ENCODE assay signal across 8 cellular contexts in the genomic region with DNA sequence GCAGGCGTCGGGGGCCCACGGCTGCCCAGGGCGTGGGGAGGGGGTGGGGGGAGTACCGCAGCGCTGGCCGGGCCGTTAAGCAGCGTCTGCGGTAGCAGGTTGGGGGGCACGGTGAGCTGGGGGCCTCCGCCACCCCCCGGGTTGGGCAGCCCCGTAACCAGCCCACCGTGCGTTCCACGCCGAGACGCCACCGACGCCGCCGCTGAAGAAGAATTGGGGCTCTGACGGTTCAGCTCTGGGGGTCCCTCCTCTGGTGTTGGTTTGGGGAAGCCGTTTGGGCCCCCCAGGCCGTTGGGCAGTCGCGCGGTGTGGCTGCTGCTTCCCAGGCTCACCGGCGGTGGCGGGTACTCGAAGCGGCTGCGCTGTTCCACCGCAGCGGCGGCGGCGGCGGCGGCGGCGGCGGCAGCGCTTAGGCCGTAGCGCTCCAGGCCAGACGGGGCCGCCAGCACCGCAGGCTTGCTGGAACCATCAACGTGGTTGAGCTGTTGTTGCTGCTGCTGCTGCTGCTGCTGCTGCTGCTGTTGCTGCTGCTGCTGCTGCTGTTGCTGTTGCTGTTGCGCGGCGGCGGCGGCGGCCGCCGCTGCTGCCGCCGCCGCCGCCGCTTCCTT. TPM values are rescaled to one million over a fixed set of nuclear protein-coding genes. Genes with fewer than 3 reads are reported as not detected.
DNase-seq lines count a peak whose midpoint lies in the region; ATAC-seq, FAIRE-seq and TF ChIP-seq lines count a peak whose summit lies in the region.

No MANE protein-coding gene starts in this region.

- no peak overlapping the region for H2AFZ ChIP-seq in K562 (ENCODE audit: low read depth, low read length)

- intact Hi-C loops in K562 (cut with micrococcal nuclease): loop anchor here (5.0 to 10.0 kb wide), 2 partner anchors 65 to 112 kb away; no protein-coding TSS in a partner anchor

- FAIRE-seq in K562 (lab: Jason Lieb, UNC): no peak

- H3K36me3 ChIP-seq in K562 (ENCODE audit: control insufficient read depth, insufficient read depth, low read length): peaks cover 24% of the 10 kb centered on the region; the same call in 2 of the 3 replicates

- BruUV-seq in K562 (replicated peaks; lab: Mats Ljungman, UMichigan): no TSS peak

- TF ChIP-seq EP300 in K562 (IDR thresholded peaks at IDR 0.05; ENCODE audit: low read length): no peak

- TF ChIP-seq CTCF in K562 (IDR thresholded peaks at IDR 0.05 in 2 of 3, conservative IDR thresholded peaks at IDR 0.05 in 1 of 3; ENCODE audit: insufficient read depth in 2 of 3, low read depth in 1 of 3, low read length in 3 of 3): peak in 2 of 3 experiments; percentile 2 to 44; a peak in 1 of 6 replicates

- ATAC-seq in HG03064 (IDR thresholded peaks at IDR 0.05; ENCODE audit: low read depth, unreplicated experiment) (peak; percentile 3), K562 (peak; percentile 67)

- H3K4me2 ChIP-seq in K562 (ENCODE audit: insufficient read depth, low read length): peak overlapping the region; percentile 73; the same call in 1 of the 2 replicates

- H3K27me3 ChIP-seq in K562 (ENCODE audit: control insufficient read depth in 2 of 2, insufficient read depth in 2 of 2, low read length in 2 of 2): no peaks in the 10 kb centered on the region

- POLR2A ChIA-PET in K562 (lab: Yijun Ruan, JAX): interaction anchor here (0.8 to 1.4 kb wide), 5 partner anchors 10 to 69 kb away, joined by 3 to 4 read pairs (median 3); no protein-coding TSS in a partner anchor

- H3K9me3 ChIP-seq in K562 (replicated peaks; ENCODE audit: control insufficient read depth, insufficient read depth, low read depth, low read length) (no peaks in the 10 kb centered on the region), iPS-18c (ENCODE audit: control insufficient read depth, insufficient read depth, low read length) (no peaks in the 10 kb centered on the region)

- H3K79me2 ChIP-seq in K562 (ENCODE audit: control insufficient read depth, insufficient read depth, low read length): peaks cover 42% of the 10 kb centered on the region

- in situ Hi-C loops in K562 (cut with MboI): no loop called here

- DNase-seq in NCI-H2107 (lab: John Stamatoyannopoulos, UW) (peak; percentile 61), NCI-H2107 treated with DMSO at 0.1 percent for 48 hours (lab: John Stamatoyannopoulos, UW; ENCODE audit: unreplicated experiment) (no peak), SW480 (ENCODE audit: low spot score) (peak; percentile 65), K562 (ENCODE audit: extremely low read depth in 1 of 4, low spot score in 3 of 4) (peak; percentile 37 to 57 (median 42)), OCI-M2 (lab: John Stamatoyannopoulos, UW; ENCODE audit: unreplicated experiment) (no peak)
- DNase-seq in stimulated activated CD4-positive, alpha-beta T cell treated with anti-CD3 and anti-CD28 coated beads, Interleukin-1b, Interleukin-23, amount 100 ng/mL, for 48 hours: peak; percentile 48

- peaks cover 25 to 57% of the 10 kb centered on the region in 2 experiments for H3K4me1 ChIP-seq in K562 (replicated peaks in 1 of 2; ENCODE audit: control insufficient read depth in 2 of 2, insufficient read depth in 2 of 2, low read length in 2 of 2)

- H3K4me3 ChIP-seq in K562 (peak overlapping the region; percentile 65), iPS-18c (ENCODE audit: insufficient read depth, low read depth, low read length) (peak overlapping the region; percentile 74)

- no peak for TF ChIP-seq RAD21 in K562 (CRISPR knock-in tag; conservative IDR thresholded peaks at IDR 0.05 in 1 of 2, IDR thresholded peaks at IDR 0.05 in 1 of 2)

- peaks cover 5% of the 10 kb centered on the region for H3K9me1 ChIP-seq in K562 (ENCODE audit: control insufficient read depth, insufficient read depth, low read length)

- peak overlapping the region; percentile 95; the same call in 2 of the 3 replicates for H3K27ac ChIP-seq in K562 (ENCODE audit: extremely low read depth, low read depth, low read length)

- TF ChIP-seq POLR2A in K562 (conservative IDR thresholded peaks at IDR 0.05): no peak

- H4K20me1 ChIP-seq in K562 (replicated peaks; ENCODE audit: control insufficient read depth, insufficient read depth, low read length): peaks cover 4% of the 10 kb centered on the region; the same call in 1 of the 2 replicates

- WGBS in K562 (ENCODE audit: insufficient coverage, low coverage, missing lambda C conversion rate): 2% methylated on average over 15 of the region's 65 CpGs

- CTCF ChIA-PET in K562 (lab: Yijun Ruan, JAX; ENCODE audit: low intra/inter-chr PET ratio): no interaction called here

- peak overlapping the region; percentile 79 to 96; a peak in 3 of 4 replicates for H3K9ac ChIP-seq in K562 (ENCODE audit: insufficient read depth in 1 of 2, low read depth in 2 of 2, low read length in 2 of 2)

TF ChIP-seq in K562, 482 proteins besides CTCF, POLR2A, EP300 and RAD21 (continues in another document):
- TF ChIP-seq RBM34 (IDR thresholded peaks at IDR 0.05; ENCODE audit: borderline replicate concordance, insufficient read depth, low read length) (no peak), SIRT6 (IDR thresholded peaks at IDR 0.05; ENCODE audit: low read depth, low read length) (no peak), MTA1 (IDR thresholded peaks at IDR 0.05; ENCODE audit: borderline replicate concordance) (no peak), MCM3 (IDR thresholded peaks at IDR 0.05) (no peak), RAD51 (IDR thresholded peaks at IDR 0.05; ENCODE audit: borderline replicate concordance, low read depth) (no peak), LCOR (CRISPR knock-in tag; IDR thresholded peaks at IDR 0.05) (no peak), YY1 (IDR thresholded peaks at IDR 0.05; ENCODE audit: borderline replicate concordance in 1 of 3, control insufficient read depth in 1 of 3, extremely low read depth in 1 of 3, insufficient read depth in 3 of 3, insufficient read length in 1 of 3, insufficient replicate concordance in 2 of 3, low read depth in 1 of 3, low read length in 2 of 3) (no peak), C11orf30 (IDR thresholded peaks at IDR 0.05; ENCODE audit: low read depth) (no peak), CEBPG (CRISPR knock-in tag; IDR thresholded peaks at IDR 0.05) (no peak), CEBPG (tag; conservative IDR thresholded peaks at IDR 0.05 in 1 of 2, IDR thresholded peaks at IDR 0.05 in 1 of 2) (no peak), FIP1L1 (IDR thresholded peaks at IDR 0.05; ENCODE audit: low read depth, low read length, poor library complexity, severe bottlenecking) (peak; percentile 16), NFE2L1 (tag; IDR thresholded peaks at IDR 0.05; ENCODE audit: borderline replicate concordance, low read depth) (no peak), COPS2 (conservative IDR thresholded peaks at IDR 0.05) (no peak), RB1 (IDR thresholded peaks at IDR 0.05; ENCODE audit: low read depth) (peak; percentile 19; the same call in 1 of the 2 replicates), FOXA1 (IDR thresholded peaks at IDR 0.05; ENCODE audit: borderline replicate concordance) (no peak), PTRF (tag; IDR thresholded peaks at IDR 0.05) (no peak), BRCA1 (IDR thresholded peaks at IDR 0.05) (no peak), BRCA1 (CRISPR knock-in tag; IDR thresholded peaks at IDR 0.05) (no peak), ZNF165 (CRISPR knock-in tag; IDR thresholded peaks at IDR 0.05; ENCODE audit: borderline replicate concordance) (no peak)
- TF ChIP-seq, protein P1, sequence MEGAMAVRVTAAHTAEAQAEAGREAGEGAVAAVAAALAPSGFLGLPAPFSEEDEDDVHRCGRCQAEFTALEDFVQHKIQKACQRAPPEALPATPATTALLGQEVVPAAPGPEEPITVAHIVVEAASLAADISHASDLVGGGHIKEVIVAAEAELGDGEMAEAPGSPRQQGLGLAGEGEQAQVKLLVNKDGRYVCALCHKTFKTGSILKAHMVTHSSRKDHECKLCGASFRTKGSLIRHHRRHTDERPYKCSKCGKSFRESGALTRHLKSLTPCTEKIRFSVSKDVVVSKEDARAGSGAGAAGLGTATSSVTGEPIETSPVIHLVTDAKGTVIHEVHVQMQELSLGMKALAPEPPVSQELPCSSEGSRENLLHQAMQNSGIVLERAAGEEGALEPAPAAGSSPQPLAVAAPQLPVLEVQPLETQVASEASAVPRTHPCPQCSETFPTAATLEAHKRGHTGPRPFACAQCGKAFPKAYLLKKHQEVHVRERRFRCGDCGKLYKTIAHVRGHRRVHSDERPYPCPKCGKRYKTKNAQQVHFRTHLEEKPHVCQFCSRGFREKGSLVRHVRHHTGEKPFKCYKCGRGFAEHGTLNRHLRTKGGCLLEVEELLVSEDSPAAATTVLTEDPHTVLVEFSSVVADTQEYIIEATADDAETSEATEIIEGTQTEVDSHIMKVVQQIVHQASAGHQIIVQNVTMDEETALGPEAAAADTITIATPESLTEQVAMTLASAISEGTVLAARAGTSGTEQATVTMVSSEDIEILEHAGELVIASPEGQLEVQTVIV (CRISPR knock-in tag; IDR thresholded peaks at IDR 0.05; ENCODE audit: borderline replicate concordance): no peak

RNA-seq across cellular contexts. Expression of a gene that starts 1.5 kb away (rescaled TPM):
- total RNA-seq in K562 (2011; cell fraction: chromatin; rRNA removed; ENCODE audit: low replicate concordance): 1.8 and 3.8 TPM in 2 replicates
- total RNA-seq in K562 (2011; cell fraction: nucleolus; rRNA removed): 5.5 and 6.5 TPM in 2 replicates
- 2.5 and 3.7 TPM in 2 replicates for total RNA-seq in K562 (2011; cell fraction: nucleoplasm; rRNA removed)
- total RNA-seq in K562 (2014; rRNA removed): 14.4 and 18.2 TPM in 2 replicates
- 2.4 and 2.5 TPM in 2 replicates for total RNA-seq in K562 (2014; rRNA removed; fragmentation: Illumina TruSeq; extraction: Trizol)
- 4.2 and 5.1 TPM in 2 replicates for total RNA-seq in K562 (2015; rRNA removed; fragmentation: Illumina TruSeq; extraction: Trizol)
- 21.6 and 22.1 TPM in 2 replicates for total RNA-seq in K562 (2021)
- 1.3 and 2.8 TPM in 2 replicates for polyA plus RNA-seq in K562 (2011; rRNA removed)
- polyA plus RNA-seq in K562 (2011; cell fraction: cytosol; rRNA removed): 1.7 and 4.5 TPM in 2 replicates
- polyA plus RNA-seq in K562 (2011; cell fraction: nucleus; rRNA removed): 3.2 and 4.7 TPM in 2 replicates
- 16.8 and 19.2 TPM in 2 replicates for polyA plus RNA-seq in K562 (2012)
- 2.5 and 3.6 TPM in 2 replicates for polyA plus RNA-seq in K562 (2014; fragmentation: Illumina TruSeq; extraction: Trizol)
- polyA plus RNA-seq in K562 (2014; fragmentation: Nextera tagmentation; extraction: Ambion mirVana): under 1 TPM; 0.52 to 0.75 TPM
- polyA plus RNA-seq in K562 (2014; rRNA removed): 6.5 and 6.9 TPM in 2 replicates
- polyA minus RNA-seq in K562 (2011; rRNA and poly(A)+ RNA removed): 2.2 TPM in 2 replicates
- 6.6 and 10.5 TPM in 2 replicates for polyA minus RNA-seq in K562 (2011; cell fraction: cytosol; rRNA and poly(A)+ RNA removed)
- 3.1 and 5.6 TPM in 2 replicates for polyA minus RNA-seq in K562 (2011; cell fraction: nucleus; rRNA and poly(A)+ RNA removed)

Comparison
In these comparisons a context has a peak if more than half of its experiments do, and no peak if none do; other contexts are left out.
1. DNase-seq: peak in NCI-H2107 (single experiment), SW480 (single experiment), K562 (4 of 4) and stimulated activated CD4-positive, alpha-beta T cell treated with anti-CD3 and anti-CD28 coated beads, Interleukin-1b, Interleukin-23, amount 100 ng/mL, for 48 hours (single experiment); none in NCI-H2107 treated with DMSO at 0.1 percent for 48 hours (single experiment) and OCI-M2 (single experiment).